ENCODE assay signal across 2 cellular contexts in genomic region chr1:186984959-186985358, GRCh38.
A peak's percentile ranks its signal among the peaks of the same experiment; 100 is the strongest.
TF ChIP-seq lines count a peak whose summit lies in the region.

No MANE protein-coding gene starts in this region.

TF ChIP-seq in GM23338, 12 proteins besides CTCF, POLR2A, EP300 and RAD21 (continued from another document):
- peak; percentile 55; the same call in 1 of the 2 replicates for TF ChIP-seq ZNF462 (CRISPR knock-in tag; IDR thresholded peaks at IDR 0.05)
- TF ChIP-seq POLR2AphosphoS5 (IDR thresholded peaks at IDR 0.05; ENCODE audit: low read depth) = no peak
- no peak for TF ChIP-seq EZH2 (IDR thresholded peaks at IDR 0.05; ENCODE audit: low read depth, unreplicated experiment)
- TF ChIP-seq NANOG (IDR thresholded peaks at IDR 0.05; ENCODE audit: borderline replicate concordance) = no peak

TF ChIP-seq in H1, 55 proteins besides CTCF, POLR2A, EP300 and RAD21 (continued from another document):
- TF ChIP-seq KDM4A (IDR thresholded peaks at IDR 0.05; ENCODE audit: low read depth, low read length, severe bottlenecking) (no peak), CHD1 (IDR thresholded peaks at IDR 0.05; ENCODE audit: low read depth, low read length) (no peak), CHD7 (IDR thresholded peaks at IDR 0.05; ENCODE audit: insufficient replicate concordance, low read length) (no peak), MAFK (IDR thresholded peaks at IDR 0.05; ENCODE audit: low read depth, low read length) (no peak), SIN3A (conservative IDR thresholded peaks at IDR 0.05 in 1 of 2, IDR thresholded peaks at IDR 0.05 in 1 of 2; ENCODE audit: low read depth in 1 of 2, low read length in 2 of 2) (no peak), KDM1A (IDR thresholded peaks at IDR 0.05; ENCODE audit: borderline replicate concordance, low read length) (no peak)
